Comparison of ENCODE assay signal across 12 cellular contexts in genomic region chr2:31136732-31137131, GRCh38. TPM values are rescaled to one million over a fixed set of nuclear protein-coding genes. Genes with fewer than 3 reads are reported as not detected.
A peak's percentile ranks its signal among the peaks of the same experiment; 100 is the strongest.
DNase-seq lines count a peak whose midpoint lies in the region; ATAC-seq, FAIRE-seq and TF ChIP-seq lines count a peak whose summit lies in the region.
"Had no signal": no experiment of that assay in that cellular context is flagged by ENCODE, and none has a peak within 500 bp of the region (broad histone marks: within the 10 kb centered on the region; RNA-seq: fewer than 3 reads in every experiment).

No MANE protein-coding gene starts in this region.

- peak overlapping the region; percentile 94 for H3K27ac ChIP-seq in BLaER1
- no peak overlapping the region for H3K27ac ChIP-seq in astrocyte (ENCODE audit: low read depth, low read length)
- no peak overlapping the region for H3K27ac ChIP-seq in gastroesophageal sphincter
- H3K27ac ChIP-seq: vagina had no signal

- no peak for TF ChIP-seq EP300 in gastroesophageal sphincter (IDR thresholded peaks at IDR 0.05)

- peaks cover 84% of the 10 kb centered on the region for H3K4me1 ChIP-seq in BLaER1
- peaks cover 2% of the 10 kb centered on the region for H3K4me1 ChIP-seq in astrocyte (ENCODE audit: insufficient read depth, low read length)
- H3K4me1 ChIP-seq in gastroesophageal sphincter: peaks cover 0 to 23% (median 13%) of the 10 kb centered on the region in 3 donors

- H3K9ac ChIP-seq in BLaER1 (peak overlapping the region; percentile 96), astrocyte (ENCODE audit: low read length) (no peak overlapping the region)

- H3K4me3 Mint-ChIP-seq in astrocyte (ENCODE audit: unreplicated experiment): peak overlapping the region; percentile 78

- TF ChIP-seq CTCF in astrocyte (IDR thresholded peaks at IDR 0.05; ENCODE audit: insufficient read depth, low read depth, low read length) (no peak), gastroesophageal sphincter (IDR thresholded peaks at IDR 0.05) (no peak), GM10248 (IDR thresholded peaks at IDR 0.05; ENCODE audit: control extremely low read depth, extremely low read depth, low read depth, missing control alignments) (no peak)

- H4K20me1 ChIP-seq in BLaER1: peaks cover 47% of the 10 kb centered on the region
- H4K20me1 ChIP-seq in astrocyte (ENCODE audit: insufficient read depth, low read length): no peaks in the 10 kb centered on the region

- TF ChIP-seq POLR2A in gastroesophageal sphincter (IDR thresholded peaks at IDR 0.05): no peak

- H3K9me3 ChIP-seq in BLaER1 (no peaks in the 10 kb centered on the region), astrocyte (ENCODE audit: insufficient read depth, low read depth, low read length) (no peaks in the 10 kb centered on the region), gastroesophageal sphincter (no peaks in the 10 kb centered on the region)
- H3K9me3 ChIP-seq: vagina had no signal

- peaks cover 3% of the 10 kb centered on the region for H3K4me1 Mint-ChIP-seq in astrocyte (ENCODE audit: low read depth, unreplicated experiment)

- H3K36me3 ChIP-seq in BLaER1: 0 out of 2 replicates have a peak, but pooled peaks cover 7% of the 10 kb centered on the region
- no peaks in the 10 kb centered on the region for H3K36me3 ChIP-seq in H7 (replicated peaks; ENCODE audit: control insufficient read depth, insufficient read depth, low read length)
- no peaks in the 10 kb centered on the region for H3K36me3 ChIP-seq in astrocyte (ENCODE audit: insufficient read depth, low read length)
- H3K36me3 ChIP-seq in gastroesophageal sphincter: no peaks in the 10 kb centered on the region
- H3K36me3 ChIP-seq: vagina had no signal

- no peaks in the 10 kb centered on the region for H3K9me3 Mint-ChIP-seq in astrocyte (ENCODE audit: unreplicated experiment)

- WGBS in gastroesophageal sphincter (ENCODE audit: low coverage in 1 of 2), 2 donors: 43 to 66% methylated on average over 4 to 8 of the region's 10 CpGs

- H3K27me3 Mint-ChIP-seq in astrocyte (ENCODE audit: low read depth, unreplicated experiment): peaks cover 61% of the 10 kb centered on the region

- H3K36me3 Mint-ChIP-seq in astrocyte (ENCODE audit: low read depth, unreplicated experiment): no peaks in the 10 kb centered on the region

- H3K79me2 ChIP-seq in astrocyte (ENCODE audit: insufficient read depth, low read length): no peaks in the 10 kb centered on the region

- peak overlapping the region; percentile 92 for H3K4me2 ChIP-seq in BLaER1
- H3K4me2 ChIP-seq in astrocyte (ENCODE audit: low read length): peak overlapping the region; percentile 88

- POLR2A ChIA-PET in GM10248 (lab: Yijun Ruan, JAX): no interaction called here

- H3K4me3 ChIP-seq in BLaER1: peak overlapping the region; percentile 94
- H3K4me3 ChIP-seq in H7 (ENCODE audit: insufficient read depth, low read depth, low read length): peak overlapping the region; percentile 51; the same call in 1 of the 2 replicates
- H3K4me3 ChIP-seq in astrocyte (ENCODE audit: insufficient read depth, low read depth, low read length): no peak overlapping the region
- no peak overlapping the region for H3K4me3 ChIP-seq in gastroesophageal sphincter

- no peaks in the 10 kb centered on the region for H3K27me3 ChIP-seq in BLaER1
- peaks cover 49% of the 10 kb centered on the region for H3K27me3 ChIP-seq in H7 (ENCODE audit: control insufficient read depth, insufficient read depth, low read length)
- H3K27me3 ChIP-seq in astrocyte (ENCODE audit: insufficient read depth, low read length): peaks cover 40% of the 10 kb centered on the region
- peaks cover 70% of the 10 kb centered on the region for H3K27me3 ChIP-seq in gastroesophageal sphincter
- H3K27me3 ChIP-seq: vagina had no signal

- CTCF ChIA-PET in GM10248 (lab: Yijun Ruan, JAX): no interaction called here

- H2AFZ ChIP-seq in astrocyte (ENCODE audit: low read depth, low read length): no peak overlapping the region

- H3K27ac Mint-ChIP-seq in astrocyte (ENCODE audit: unreplicated experiment): no peak overlapping the region

- ATAC-seq in gastroesophageal sphincter (no peak), HG03095 (IDR thresholded peaks at IDR 0.05; ENCODE audit: unreplicated experiment) (no peak)

- FAIRE-seq in astrocyte (lab: Jason Lieb, UNC): no peak

- no peak for DNase-seq in H7
- no peak for DNase-seq in astrocyte (ENCODE audit: low read depth)
- peak; percentile 33 for DNase-seq in mesenteric fat pad (ENCODE audit: low spot score)
- DNase-seq in midbrain (lab: John Stamatoyannopoulos, UW): no peak
- DNase-seq in GM10248 (ENCODE audit: extremely low spot score): no peak
- DNase-seq: activated effector memory CD4-positive, alpha-beta T cell treated with Interleukin-2 at 50 U/mL for 16 hours; DMS153; stimulated activated CD4-positive, alpha-beta T cell treated with anti-CD3 and anti-CD28 coated beads, Interleukin-1b, Interleukin-23, amount 100 ng/mL, for 48 hours had no signal

RNA-seq across cellular contexts. Expression of gene GALNT14, which starts 1.5 kb away (rescaled TPM):
- 4.2 and 8.0 TPM in 2 replicates for total RNA-seq in H7 (2014; rRNA removed; shearing (Covaris generic))
- total RNA-seq in astrocyte (2.1 and 2.9 TPM in 2 replicates), mesenteric fat pad (3.4 TPM), gastroesophageal sphincter (under 1 TPM in 3 of 4 donors, not detected in 1; 0.15 to 0.62 (median 0.35) TPM)

Comparison
In these comparisons a context has a peak if more than half of its experiments do, and no peak if none do; other contexts are left out.
1. H3K4me3 ChIP-seq: peak in BLaER1 (single experiment) and H7 (single experiment); none in astrocyte (single experiment) and gastroesophageal sphincter (0 of 2).